In the genomic region with DNA sequence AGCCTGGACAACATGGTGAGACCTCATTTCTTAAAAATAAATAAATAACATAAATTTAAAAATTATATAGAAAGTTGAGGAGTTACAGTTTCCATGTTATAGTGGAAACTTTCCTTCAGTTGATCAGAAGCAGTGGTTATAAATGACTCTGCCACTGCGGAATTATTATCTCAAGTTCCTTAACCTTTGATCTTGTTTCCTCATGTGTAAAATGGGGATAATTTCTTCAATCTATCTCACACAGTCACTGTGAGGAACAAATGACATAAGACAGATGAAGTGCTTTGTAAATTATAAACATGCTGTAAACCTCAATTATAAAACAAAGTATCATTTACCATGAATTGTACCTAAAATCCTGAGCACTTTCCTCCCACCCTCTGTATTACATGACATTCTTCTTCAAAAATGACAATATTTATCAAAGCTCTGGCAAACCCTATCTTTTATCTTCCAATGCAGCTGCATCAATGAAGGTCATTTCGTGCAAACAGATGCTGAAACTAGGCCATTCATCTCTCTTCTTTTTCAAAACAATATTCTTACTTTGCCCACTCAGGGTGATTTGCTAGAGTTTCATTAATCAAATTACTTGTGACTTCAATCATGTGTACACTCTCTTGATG, we compare ENCODE assay signal across 19 cellular contexts.
"Had no signal": no experiment of that assay in that cellular context is flagged by ENCODE, and none has a peak within 500 bp of the region (broad histone marks: within the 10 kb centered on the region; RNA-seq: fewer than 3 reads in every experiment).

No MANE protein-coding gene starts in this region.

- H3K9me3 ChIP-seq: esophagus squamous epithelium, mucosa of descending colon, neutrophil, pancreas, stomach, tibial artery had no signal

- DNase-seq: dermis blood vessel endothelial cell; effector memory CD4-positive, alpha-beta T cell; esophagus squamous epithelium; mucosa of descending colon; naive B cell; pancreas; stimulated activated CD4-positive, alpha-beta T cell treated with anti-CD3 and anti-CD28 coated beads, Interleukin-2, amount 100 ng/mL, for 24 hours; stimulated activated CD4-positive, alpha-beta T cell treated with anti-CD3 and anti-CD28 coated beads, Interleukin-4, amount 100 ng/mL, for 24 hours; stimulated activated naive CD4-positive, alpha-beta T cell treated with Interleukin-2 at 50 U/mL for 16 hours; stomach; tibial artery had no signal

- FAIRE-seq: keratinocyte, pancreas had no signal

- H3K4me3 ChIP-seq: coronary artery, esophagus squamous epithelium, lung, mucosa of descending colon, pancreas, stomach, tibial artery had no signal

- H3K4me1 ChIP-seq: tibial artery had no signal

- ATAC-seq: left lobe of liver; mucosa of descending colon; natural killer cell treated with Interleukin-12 subunit alpha and Interleukin-12 subunit beta and Interleukin-15 and Interleukin-18, amount 100 ng/mL, for 72 hours; pancreas; sciatic nerve; stimulated activated effector memory CD8-positive, alpha-beta T cell treated with anti-CD3 and anti-CD28 coated beads, Interleukin-12 subunit alpha, Interleukin-12 subunit beta, amount 100 ng/mL, for 72 hours had no signal

- H3K27me3 ChIP-seq: esophagus squamous epithelium, neutrophil, pancreas, stomach, tibial artery had no signal

- H3K27ac ChIP-seq: coronary artery, esophagus squamous epithelium, neutrophil, pancreas, stomach, tibial artery had no signal
